In genomic region chr5:84379749-84380148, GRCh38 we compare ENCODE assay signal across 15 cellular contexts. TPM values are rescaled to one million over a fixed set of nuclear protein-coding genes. Genes with fewer than 3 reads are reported as not detected.
A peak's percentile ranks its signal among the peaks of the same experiment; 100 is the strongest.
DNase-seq lines count a peak whose midpoint lies in the region; ATAC-seq and TF ChIP-seq lines count a peak whose summit lies in the region.
"Had no signal": no experiment of that assay in that cellular context is flagged by ENCODE, and none has a peak within 500 bp of the region (broad histone marks: within the 10 kb centered on the region; RNA-seq: fewer than 3 reads in every experiment).

No MANE protein-coding gene starts in this region.

- CTCF ChIA-PET in CD8-positive, alpha-beta T cell (lab: Charles Lee) = no interaction called here

- no peak overlapping the region for H3K27ac ChIP-seq in cardiac muscle cell
- no peak overlapping the region for H3K27ac ChIP-seq in right cardiac atrium (ENCODE audit: low read length)
- no peak overlapping the region for H3K27ac ChIP-seq in CD8-positive, alpha-beta T cell (ENCODE audit: low read depth, low read length)
- H3K27ac ChIP-seq: A549 had no signal

- POLR2A ChIA-PET in CD8-positive, alpha-beta T cell (lab: Charles Lee) = no interaction called here

- H3K27me3 ChIP-seq in cardiac muscle cell (peaks cover 32% of the 10 kb centered on the region), right cardiac atrium (ENCODE audit: control insufficient read depth, insufficient read depth) (no peaks in the 10 kb centered on the region)
- no peaks in the 10 kb centered on the region for H3K27me3 ChIP-seq in CD8-positive, alpha-beta T cell (ENCODE audit: insufficient read depth, low read length)

- H3K27me3 Mint-ChIP-seq in CD8-positive, alpha-beta T cell (ENCODE audit: low read depth) = peaks cover 22% of the 10 kb centered on the region

- H3K27ac Mint-ChIP-seq in CD8-positive, alpha-beta T cell = no peak overlapping the region
- H3K27ac Mint-ChIP-seq: activated CD4-positive, alpha-beta memory T cell treated with anti-CD3 and anti-CD28 coated beads, Interleukin-2, amount 10 ng/mL, durations not matched to agents 7 days and 5 days; dendritic cell treated with granulocyte-macrophage colony-stimulating factor and Interleukin-4, amounts not matched to agents 40 ng/mL and 50 ng/mL, for 4 days; IgD-negative memory B cell; natural killer cell had no signal

- H3K4me3 Mint-ChIP-seq in CD8-positive, alpha-beta T cell = no peak overlapping the region
- H3K4me3 Mint-ChIP-seq: activated CD4-positive, alpha-beta memory T cell treated with anti-CD3 and anti-CD28 coated beads, Interleukin-2, amount 10 ng/mL, durations not matched to agents 7 days and 5 days; dendritic cell treated with granulocyte-macrophage colony-stimulating factor and Interleukin-4, amounts not matched to agents 40 ng/mL and 50 ng/mL, for 4 days; IgD-negative memory B cell; natural killer cell had no signal

- no peaks in the 10 kb centered on the region for H3K9me3 ChIP-seq in cardiac muscle cell (ENCODE audit: low read depth)
- no peaks in the 10 kb centered on the region for H3K9me3 ChIP-seq in right cardiac atrium (ENCODE audit: control insufficient read depth, low read length)
- H3K9me3 ChIP-seq in CD8-positive, alpha-beta T cell (ENCODE audit: low read length) = no peaks in the 10 kb centered on the region
- no peaks in the 10 kb centered on the region for H3K9me3 ChIP-seq in mucosa of descending colon
- H3K9me3 ChIP-seq: A549 had no signal

- DNase-seq in cardiac muscle cell (ENCODE audit: low read depth in 1 of 2, low spot score in 1 of 2) = peak in 1 of 2 donors; percentile 39
- no peak for DNase-seq in right cardiac atrium
- DNase-seq in cardiac fibroblast (ENCODE audit: low read depth in 2 of 2) = peak; percentile 34 to 50
- DNase-seq in iris pigment epithelial cell (ENCODE audit: low read depth) = peak; percentile 63
- DNase-seq in CD8-positive, alpha-beta T cell = no peak
- no peak for DNase-seq in activated CD4-positive, alpha-beta T cell treated with anti-CD3 and anti-CD28 coated beads, Interleukin-2, amount 50 U/mL, for 1 hour
- no peak for DNase-seq in mucosa of descending colon
- DNase-seq: activated CD4-positive, alpha-beta memory T cell treated with anti-CD3 and anti-CD28 coated beads, Interleukin-2, amount 10 ng/mL, durations not matched to agents 7 days and 5 days; natural killer cell; NCI-H1048; NCI-H2171 had no signal

- H3K4me1 Mint-ChIP-seq in CD8-positive, alpha-beta T cell (ENCODE audit: low read depth) = no peaks in the 10 kb centered on the region
- H3K4me1 Mint-ChIP-seq: natural killer cell had no signal

- no peaks in the 10 kb centered on the region for H3K36me3 Mint-ChIP-seq in CD8-positive, alpha-beta T cell
- H3K36me3 Mint-ChIP-seq: IgD-negative memory B cell, natural killer cell had no signal

- TF ChIP-seq CTCF in cardiac muscle cell (IDR thresholded peaks at IDR 0.05; ENCODE audit: low read depth, low read length) = peak; percentile 17
- TF ChIP-seq CTCF in cardiac fibroblast (IDR thresholded peaks at IDR 0.05; ENCODE audit: low read depth, low read length) = peak; percentile 27
- no peak for TF ChIP-seq CTCF in CD8-positive, alpha-beta T cell (IDR thresholded peaks at IDR 0.05)
- TF ChIP-seq CTCF in mucosa of descending colon (IDR thresholded peaks at IDR 0.05) = no peak

- H3K9me3 Mint-ChIP-seq in CD8-positive, alpha-beta T cell = no peaks in the 10 kb centered on the region
- H3K9me3 Mint-ChIP-seq: activated CD4-positive, alpha-beta memory T cell treated with anti-CD3 and anti-CD28 coated beads, Interleukin-2, amount 10 ng/mL, durations not matched to agents 7 days and 5 days; dendritic cell treated with granulocyte-macrophage colony-stimulating factor and Interleukin-4, amounts not matched to agents 40 ng/mL and 50 ng/mL, for 4 days; natural killer cell had no signal

- WGBS in right cardiac atrium = 68% methylated on average over 2 of the region's 2 CpGs

- intact Hi-C loops in right cardiac atrium (cut with DNase I) = no loop called here
- intact Hi-C loops in CD8-positive, alpha-beta T cell (cut with DNase I, micrococcal nuclease) = no loop called here
- intact Hi-C loops in mucosa of descending colon (cut with DNase I, micrococcal nuclease) = no loop called here

- ATAC-seq in right cardiac atrium (no peak), HG03565 (IDR thresholded peaks at IDR 0.05; ENCODE audit: unreplicated experiment) (no peak), mucosa of descending colon (no peak)
- no peak for ATAC-seq in CD8-positive, alpha-beta T cell
- ATAC-seq: A549, natural killer cell had no signal

- H3K4me1 ChIP-seq in cardiac muscle cell (ENCODE audit: low read depth) (no peaks in the 10 kb centered on the region), right cardiac atrium (ENCODE audit: control insufficient read depth, insufficient read depth, low read length) (no peaks in the 10 kb centered on the region), mucosa of descending colon (ENCODE audit: low read depth) (peaks cover 10% of the 10 kb centered on the region)
- H3K4me1 ChIP-seq in CD8-positive, alpha-beta T cell (ENCODE audit: insufficient read depth, low read length) = no peaks in the 10 kb centered on the region

- no peak overlapping the region for H3K4me3 ChIP-seq in cardiac muscle cell
- no peak overlapping the region for H3K4me3 ChIP-seq in right cardiac atrium (ENCODE audit: low read length)
- H3K4me3 ChIP-seq in cardiac fibroblast (replicated peaks in 1 of 2; ENCODE audit: low read depth in 2 of 2, low read length in 2 of 2) = no peak overlapping the region
- H3K4me3 ChIP-seq in CD8-positive, alpha-beta T cell (ENCODE audit: low read depth, low read length) = no peak overlapping the region
- no peak overlapping the region for H3K4me3 ChIP-seq in mucosa of descending colon
- H3K4me3 ChIP-seq: A549 had no signal

- no peaks in the 10 kb centered on the region for H3K36me3 ChIP-seq in cardiac muscle cell
- no peaks in the 10 kb centered on the region for H3K36me3 ChIP-seq in CD8-positive, alpha-beta T cell (ENCODE audit: insufficient read depth, low read length)
- no peaks in the 10 kb centered on the region for H3K36me3 ChIP-seq in mucosa of descending colon (ENCODE audit: low read depth)

RNA-seq across cellular contexts. Expression of gene EDIL3, which starts 4.9 kb away (rescaled TPM):
- 5.1 and 7.7 TPM in 2 replicates for total RNA-seq in cardiac muscle cell
- 7.2 and 10.1 TPM in 2 replicates for polyA plus RNA-seq in cardiac muscle cell
- total RNA-seq in right cardiac atrium = 10 to 100 TPM in 1 of 4 donors, 1 to 10 TPM in 3; 3.2 to 14.6 (median 6.2) TPM
- polyA plus RNA-seq in right cardiac atrium = 5.4 TPM
- not detected for total RNA-seq in CD8-positive, alpha-beta T cell
- total RNA-seq in mucosa of descending colon = 10 to 100 TPM; 29.7 to 39.8 (median 39.6) TPM
- total RNA-seq: activated CD4-positive, alpha-beta memory T cell treated with anti-CD3 and anti-CD28 coated beads, Interleukin-2, amount 10 ng/mL, durations not matched to agents 7 days and 5 days; natural killer cell had no signal
- polyA plus RNA-seq: IgD-negative memory B cell had no signal

Comparison
In these comparisons a context has a peak if more than half of its experiments do, and no peak if none do; other contexts are left out.
1. DNase-seq: peak in cardiac fibroblast (2 of 2) and iris pigment epithelial cell (single experiment); none in right cardiac atrium (0 of 3), CD8-positive, alpha-beta T cell (0 of 7), activated CD4-positive, alpha-beta T cell treated with anti-CD3 and anti-CD28 coated beads, Interleukin-2, amount 50 U/mL, for 1 hour (single experiment) and mucosa of descending colon (0 of 3).
2. CTCF ChIP-seq: peak in cardiac muscle cell (single experiment) and cardiac fibroblast (single experiment); none in CD8-positive, alpha-beta T cell (single experiment) and mucosa of descending colon (single experiment).